In the genomic region with DNA sequence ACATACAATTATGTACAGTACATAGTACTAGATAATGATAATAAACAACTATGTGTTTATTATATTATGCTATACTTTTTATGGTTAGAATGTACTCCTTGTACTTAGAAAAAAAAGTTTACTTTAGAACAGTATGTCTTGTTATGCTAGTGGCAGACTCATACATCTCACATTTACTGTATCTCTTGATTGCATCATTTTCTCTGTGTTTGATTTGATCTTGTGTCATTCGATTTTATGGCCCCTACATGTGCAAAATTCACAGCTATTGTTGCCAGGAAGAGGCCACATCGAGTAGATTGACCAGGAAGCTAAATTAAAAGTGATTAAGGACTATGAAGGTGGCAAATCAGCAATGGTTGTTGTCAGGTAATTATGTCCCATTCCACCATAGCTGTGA, we compare ENCODE assay signal across 1 cellular context.
TF ChIP-seq lines count a peak whose summit lies in the region.

No MANE protein-coding gene starts in this region.

TF ChIP-seq in SK-N-SH treated with all-trans-retinoic acid at 6 μM for 48 hours, 23 proteins besides CTCF, POLR2A, EP300 and RAD21 (continued from another document):
- TF ChIP-seq, protein P1, sequence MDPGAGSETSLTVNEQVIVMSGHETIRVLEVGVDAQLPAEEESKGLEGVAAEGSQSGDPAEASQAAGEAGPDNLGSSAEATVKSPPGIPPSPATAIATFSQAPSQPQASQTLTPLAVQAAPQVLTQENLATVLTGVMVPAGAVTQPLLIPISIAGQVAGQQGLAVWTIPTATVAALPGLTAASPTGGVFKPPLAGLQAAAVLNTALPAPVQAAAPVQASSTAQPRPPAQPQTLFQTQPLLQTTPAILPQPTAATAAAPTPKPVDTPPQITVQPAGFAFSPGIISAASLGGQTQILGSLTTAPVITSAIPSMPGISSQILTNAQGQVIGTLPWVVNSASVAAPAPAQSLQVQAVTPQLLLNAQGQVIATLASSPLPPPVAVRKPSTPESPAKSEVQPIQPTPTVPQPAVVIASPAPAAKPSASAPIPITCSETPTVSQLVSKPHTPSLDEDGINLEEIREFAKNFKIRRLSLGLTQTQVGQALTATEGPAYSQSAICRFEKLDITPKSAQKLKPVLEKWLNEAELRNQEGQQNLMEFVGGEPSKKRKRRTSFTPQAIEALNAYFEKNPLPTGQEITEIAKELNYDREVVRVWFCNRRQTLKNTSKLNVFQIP (CRISPR knock-in tag; IDR thresholded peaks at IDR 0.05; ENCODE audit: borderline replicate concordance, low read depth) = no peak
- no peak for TF ChIP-seq RARB (CRISPR knock-in tag; IDR thresholded peaks at IDR 0.05)
- no peak for TF ChIP-seq PATZ1 (CRISPR knock-in tag; IDR thresholded peaks at IDR 0.05; ENCODE audit: borderline replicate concordance)
- no peak for TF ChIP-seq ZFP3 (CRISPR knock-in tag; IDR thresholded peaks at IDR 0.05)
- TF ChIP-seq PPARA (CRISPR knock-in tag; IDR thresholded peaks at IDR 0.05; ENCODE audit: borderline replicate concordance) = no peak
- TF ChIP-seq CSRNP3 (CRISPR knock-in tag; IDR thresholded peaks at IDR 0.05) = no peak
- no peak for TF ChIP-seq SNAI2 (CRISPR knock-in tag; IDR thresholded peaks at IDR 0.05)
